Comparison of ENCODE assay signal across 36 cellular contexts in genomic region chr2:115848192-115848591, GRCh38.
"Had no signal": no experiment of that assay in that cellular context is flagged by ENCODE, and none has a peak within 500 bp of the region (broad histone marks: within the 10 kb centered on the region; RNA-seq: fewer than 3 reads in every experiment).

No MANE protein-coding gene starts in this region.

- H3K27me3 ChIP-seq: MG63 had no signal

- H3K27ac ChIP-seq: KMS-11 had no signal

- H3K36me3 ChIP-seq: MG63 had no signal

- DNase-seq: Karpas-422, Kasumi-1, MG63, MM.1S, MV-4-11, NCI-H1048, NCI-H1092, NCI-H1092 treated with DMSO at 0.1 percent for 48 hours, NCI-H1105, NCI-H1105 treated with DMSO at 0.1 percent for 48 hours, NCI-H1417, NCI-H1417 treated with DMSO at 0.1 percent for 48 hours, NCI-H1436, NCI-H1436 treated with DMSO at 0.1 percent for 48 hours, NCI-H146, NCI-H1694, NCI-H1694 treated with DMSO at 0.1 percent for 48 hours, NCI-H187, NCI-H187 treated with DMSO at 0.1 percent for 48 hours, NCI-H1930, NCI-H2029, NCI-H2029 treated with DMSO at 0.1 percent for 48 hours, NCI-H2081, NCI-H2081 treated with DMSO at 0.1 percent for 48 hours, NCI-H2107, NCI-H2171, NCI-H2171 treated with DMSO at 0.1 percent for 48 hours, NCI-H2227 treated with DMSO at 0.1 percent for 48 hours, NCI-H226, NCI-H345, NCI-H446, NCI-H446 treated with DMSO at 0.1 percent for 48 hours, NCI-H510A, NCI-H510A treated with DMSO at 0.1 percent for 48 hours, NCI-H524 had no signal

- H3K4me3 ChIP-seq: MG63 had no signal

- H3K9me3 ChIP-seq: MG63 had no signal
